Comparison of ENCODE assay signal across 8 cellular contexts in the genomic region with DNA sequence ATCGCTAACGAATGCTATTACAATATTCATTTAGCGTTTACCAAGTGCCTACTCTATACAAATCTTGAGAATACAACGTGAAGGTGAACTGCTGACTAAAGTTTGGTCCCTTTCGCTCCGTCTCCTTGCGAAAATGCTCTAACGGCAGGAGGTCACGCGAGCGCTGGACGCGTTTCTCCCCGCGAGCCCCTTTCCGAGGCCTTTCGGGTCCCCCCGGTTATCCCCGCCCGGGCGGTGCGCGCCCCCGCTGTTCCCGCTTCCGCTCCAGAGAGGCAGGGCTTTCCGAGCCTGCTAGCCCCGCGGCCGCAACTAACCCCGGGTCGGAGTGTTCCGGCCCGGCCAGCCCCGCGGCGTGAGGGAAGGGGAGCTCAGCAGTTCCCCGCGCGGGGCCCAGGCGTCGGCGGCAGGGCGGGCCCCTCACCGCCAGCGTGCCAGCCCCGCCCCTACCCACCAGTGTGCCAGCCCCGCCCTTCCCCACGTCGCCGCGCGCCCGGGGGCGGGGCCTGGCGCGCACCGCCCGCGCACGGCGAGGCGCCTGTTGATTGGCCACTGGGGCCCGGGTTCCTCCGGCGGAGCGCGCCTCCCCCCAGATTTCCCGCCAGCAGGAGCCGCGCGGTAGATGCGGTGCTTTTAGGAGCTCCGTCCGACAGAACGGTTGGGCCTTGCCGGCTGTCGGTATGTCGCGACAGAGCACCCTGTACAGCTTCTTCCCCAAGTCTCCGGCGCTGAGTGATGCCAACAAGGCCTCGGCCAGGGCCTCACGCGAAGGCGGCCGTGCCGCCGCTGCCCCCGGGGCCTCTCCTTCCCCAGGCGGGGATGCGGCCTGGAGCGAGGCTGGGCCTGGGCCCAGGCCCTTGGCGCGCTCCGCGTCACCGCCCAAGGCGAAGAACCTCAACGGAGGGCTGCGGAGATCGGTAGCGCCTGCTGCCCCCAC. TPM values are rescaled to one million over a fixed set of nuclear protein-coding genes. Genes with fewer than 3 reads are reported as not detected.
DNase-seq lines count a peak whose midpoint lies in the region; ATAC-seq, FAIRE-seq and TF ChIP-seq lines count a peak whose summit lies in the region.

A gene with protein sequence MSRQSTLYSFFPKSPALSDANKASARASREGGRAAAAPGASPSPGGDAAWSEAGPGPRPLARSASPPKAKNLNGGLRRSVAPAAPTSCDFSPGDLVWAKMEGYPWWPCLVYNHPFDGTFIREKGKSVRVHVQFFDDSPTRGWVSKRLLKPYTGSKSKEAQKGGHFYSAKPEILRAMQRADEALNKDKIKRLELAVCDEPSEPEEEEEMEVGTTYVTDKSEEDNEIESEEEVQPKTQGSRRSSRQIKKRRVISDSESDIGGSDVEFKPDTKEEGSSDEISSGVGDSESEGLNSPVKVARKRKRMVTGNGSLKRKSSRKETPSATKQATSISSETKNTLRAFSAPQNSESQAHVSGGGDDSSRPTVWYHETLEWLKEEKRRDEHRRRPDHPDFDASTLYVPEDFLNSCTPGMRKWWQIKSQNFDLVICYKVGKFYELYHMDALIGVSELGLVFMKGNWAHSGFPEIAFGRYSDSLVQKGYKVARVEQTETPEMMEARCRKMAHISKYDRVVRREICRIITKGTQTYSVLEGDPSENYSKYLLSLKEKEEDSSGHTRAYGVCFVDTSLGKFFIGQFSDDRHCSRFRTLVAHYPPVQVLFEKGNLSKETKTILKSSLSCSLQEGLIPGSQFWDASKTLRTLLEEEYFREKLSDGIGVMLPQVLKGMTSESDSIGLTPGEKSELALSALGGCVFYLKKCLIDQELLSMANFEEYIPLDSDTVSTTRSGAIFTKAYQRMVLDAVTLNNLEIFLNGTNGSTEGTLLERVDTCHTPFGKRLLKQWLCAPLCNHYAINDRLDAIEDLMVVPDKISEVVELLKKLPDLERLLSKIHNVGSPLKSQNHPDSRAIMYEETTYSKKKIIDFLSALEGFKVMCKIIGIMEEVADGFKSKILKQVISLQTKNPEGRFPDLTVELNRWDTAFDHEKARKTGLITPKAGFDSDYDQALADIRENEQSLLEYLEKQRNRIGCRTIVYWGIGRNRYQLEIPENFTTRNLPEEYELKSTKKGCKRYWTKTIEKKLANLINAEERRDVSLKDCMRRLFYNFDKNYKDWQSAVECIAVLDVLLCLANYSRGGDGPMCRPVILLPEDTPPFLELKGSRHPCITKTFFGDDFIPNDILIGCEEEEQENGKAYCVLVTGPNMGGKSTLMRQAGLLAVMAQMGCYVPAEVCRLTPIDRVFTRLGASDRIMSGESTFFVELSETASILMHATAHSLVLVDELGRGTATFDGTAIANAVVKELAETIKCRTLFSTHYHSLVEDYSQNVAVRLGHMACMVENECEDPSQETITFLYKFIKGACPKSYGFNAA (N-terminal part only) (plus strand): TSS at position 589 of the 934 bp plus-strand sequence. CDS start 89 bp downstream, at position 678.

- H3K27ac Mint-ChIP-seq in immature natural killer cell = peak within 1 kb of the TSS; percentile 64 to 92 (median 85)

- peaks cover 7 to 51% (median 35%) of the 10 kb centered on the region in 6 donors for H3K4me1 ChIP-seq in spleen

- CTCF ChIA-PET in AG04450 (lab: Charles Lee) = interaction anchor here (0.6 to 4.6 kb wide), 3 partner anchors 16 to 346 kb away, joined by 3 to 30 read pairs (median 9); no protein-coding TSS in a partner anchor

- H3K27me3 Mint-ChIP-seq in immature natural killer cell (ENCODE audit: low read depth in 3 of 3) = peaks cover 0 to 7% (median 6%) of the 10 kb centered on the region in 3 donors

- H3K4me3 ChIP-seq in AG04450 (ENCODE audit: low read depth, low read length) = peak within 1 kb of the TSS; percentile 83
- peak within 1 kb of the TSS; percentile 85 for H3K4me3 ChIP-seq in WI38 (ENCODE audit: low read depth, low read length)
- peak within 1 kb of the TSS; percentile 86 for H3K4me3 ChIP-seq in bronchial epithelial cell (ENCODE audit: low read depth, low read length)
- H3K4me3 ChIP-seq in spleen = peak within 1 kb of the TSS; percentile 82 to 100 (median 98)

- no peaks in the 10 kb centered on the region for H3K27me3 ChIP-seq in AG04450 (ENCODE audit: control insufficient read depth, insufficient read depth, low read length)
- no peaks in the 10 kb centered on the region for H3K27me3 ChIP-seq in bronchial epithelial cell (ENCODE audit: control insufficient read depth, insufficient read depth, low read length)
- H3K27me3 ChIP-seq in spleen (replicated peaks in 1 of 7) = no peaks in the 10 kb centered on the region

- no peaks in the 10 kb centered on the region for H3K36me3 Mint-ChIP-seq in immature natural killer cell

- peak within 1 kb of the TSS; percentile 86 to 93 (median 91) for H3K4me3 Mint-ChIP-seq in immature natural killer cell

- no peaks in the 10 kb centered on the region for H3K9me3 Mint-ChIP-seq in immature natural killer cell

- ATAC-seq in GM18907 (IDR thresholded peaks at IDR 0.05; ENCODE audit: unreplicated experiment) (peak; percentile 87), HG03139 (IDR thresholded peaks at IDR 0.05; ENCODE audit: unreplicated experiment) (peak; percentile 83)

- intact Hi-C loops in spleen (cut with DNase I; ENCODE audit: low total_unique reads) = no loop called here

- H3K4me1 Mint-ChIP-seq in immature natural killer cell = peaks cover 16 to 22% of the 10 kb centered on the region in 2 donors

- no peak for FAIRE-seq in bronchial epithelial cell (lab: Jason Lieb, UNC)

- peaks cover 3% of the 10 kb centered on the region; the same call in 1 of the 2 replicates for H3K9me3 ChIP-seq in AG04450 (ENCODE audit: control insufficient read depth, insufficient read depth, low read length)
- H3K9me3 ChIP-seq in spleen = no peaks in the 10 kb centered on the region

- DNase-seq in AG04450 (ENCODE audit: low read depth, low spot score) = peak; percentile 49
- peak; percentile 88 for DNase-seq in NCI-H2196 treated with DMSO at 0.1 percent for 48 hours (lab: John Stamatoyannopoulos, UW; ENCODE audit: unreplicated experiment)
- peak; percentile 76 for DNase-seq in bronchial epithelial cell (ENCODE audit: low read depth)
- peak; percentile 91 to 92 (median 92) for DNase-seq in immature natural killer cell
- DNase-seq in spleen = peak; percentile 97

- H3K36me3 ChIP-seq in bronchial epithelial cell (ENCODE audit: control insufficient read depth, insufficient read depth, low read length) (no peaks in the 10 kb centered on the region), spleen (no peaks in the 10 kb centered on the region)

- POLR2A ChIA-PET in AG04450 (lab: Yijun Ruan, JAX) = interaction anchor here (0.5 to 1.3 kb wide), 12 partner anchors 10 to 395 kb away, joined by 3 to 6 read pairs (median 4); partner anchors contain the start of gene MSH2

- TF ChIP-seq CTCF in AG04450 (IDR thresholded peaks at IDR 0.05; ENCODE audit: low read depth, low read length) (no peak), WI38 (IDR thresholded peaks at IDR 0.05; ENCODE audit: low read depth, low read length) (no peak), bronchial epithelial cell (IDR thresholded peaks at IDR 0.05; ENCODE audit: insufficient read depth, low read length, severe bottlenecking) (no peak), spleen (IDR thresholded peaks at IDR 0.05 in 8 of 11, conservative IDR thresholded peaks at IDR 0.05 in 3 of 11) (peak in 3 of 11 experiments; percentile 34 to 37 (median 36))

- TF ChIP-seq POLR2A in spleen (IDR thresholded peaks at IDR 0.05) = no peak

- peak within 1 kb of the TSS; percentile 90 for H3K27ac ChIP-seq in AG04450 (ENCODE audit: low read depth, low read length)
- H3K27ac ChIP-seq in spleen = peak within 1 kb of the TSS; percentile 57 to 96 (median 94)

- WGBS in spleen, 5 donors = 0 to 1% (median 0%) methylated on average over 40 to 103 of the region's 103 CpGs

RNA-seq across cellular contexts. Expression of the gene that starts here (rescaled TPM):
- polyA plus RNA-seq in AG04450 (2011; rRNA removed) = 34.0 and 43.7 TPM in 2 replicates
- polyA minus RNA-seq in AG04450 (2011; rRNA and poly(A)+ RNA removed) = 26.0 and 46.9 TPM in 2 replicates
- total RNA-seq in bronchial epithelial cell = 18.4 and 20.5 TPM in 2 replicates
- polyA plus RNA-seq in immature natural killer cell = 10 to 100 TPM in 1 of 3 donors, 1 to 10 TPM in 2; 5.4 to 21.0 (median 7.9) TPM
- 10 to 100 TPM; 25.6 to 33.1 (median 29.7) TPM for total RNA-seq in spleen
- polyA plus RNA-seq in spleen = 10 to 100 TPM in 1 of 3 donors, 1 to 10 TPM in 2; 6.2 to 10.7 (median 9.2) TPM

Comparison
In these comparisons a context has a peak if more than half of its experiments do, and no peak if none do; other contexts are left out.
1. Peak in every context shown above with its lines: DNase-seq, ATAC-seq, H3K4me3 ChIP-seq and H3K27ac ChIP-seq.